ENCODE assay signal across 19 cellular contexts in the genomic region with DNA sequence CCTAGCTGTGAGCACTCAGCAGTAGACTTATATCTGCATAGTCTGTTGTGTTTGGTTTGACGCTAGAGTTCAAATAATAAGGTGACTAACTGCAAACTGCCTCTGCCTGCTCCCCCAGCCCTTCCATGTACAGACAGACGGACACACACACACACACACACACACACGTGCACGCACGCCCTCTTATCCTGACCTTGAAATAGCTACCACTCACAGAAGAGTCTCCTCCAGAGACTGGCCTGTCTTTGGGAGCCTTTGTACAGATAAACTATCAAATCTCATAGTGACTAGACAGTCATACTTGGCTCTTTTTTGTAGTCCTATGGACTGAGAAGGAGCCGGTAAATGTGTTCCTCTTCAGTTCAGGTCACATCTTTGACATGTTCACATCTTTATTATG.
"Had no signal": no experiment of that assay in that cellular context is flagged by ENCODE, and none has a peak within 500 bp of the region (broad histone marks: within the 10 kb centered on the region; RNA-seq: fewer than 3 reads in every experiment).

No MANE protein-coding gene starts in this region.

- H3K27ac ChIP-seq: lower lobe of right lung had no signal

- ATAC-seq: activated CD4-positive, alpha-beta T cell treated with anti-CD3 and anti-CD28 coated beads for 36 hours; naive thymus-derived CD4-positive, alpha-beta T cell; stimulated activated naive B cell treated with anti-CD40 and anti-IgM and Interleukin-4, amounts not matched to agents 10 μg/mL and 1 μg/mL and 100 μg/mL, for 72 hours had no signal

- H3K9me3 ChIP-seq: lower lobe of right lung had no signal

- FAIRE-seq: islet of Langerhans had no signal

- DNase-seq: activated B cell treated with CpG ODN at 0.5 μM for 24 hours; activated CD4-positive, alpha-beta T cell treated with anti-CD3 and anti-CD28 coated beads for 36 hours; activated CD4-positive, alpha-beta T cell treated with anti-CD3 and anti-CD28 coated beads, Interleukin-2, amount 50 U/mL, for 4 hours; activated effector memory CD4-positive, alpha-beta T cell treated with Interleukin-2 at 50 U/mL for 16 hours; activated naive CD4-positive, alpha-beta T cell treated with anti-CD3 and anti-CD28 coated beads for 36 hours; activated naive CD8-positive, alpha-beta T cell treated with anti-CD3 and anti-CD28 coated beads, Interleukin-2, amount 10 ng/mL, durations not matched to agents 7 days and 5 days; activated T-cell treated with anti-CD3 and anti-CD28 coated beads, Interleukin-2, amount 50 U/mL, for 48 hours; amygdala; dermis blood vessel endothelial cell; effector CD8-positive, alpha-beta T cell; glutamatergic neuron; lower lobe of right lung; mesendoderm; naive thymus-derived CD4-positive, alpha-beta T cell; stimulated activated CD4-positive, alpha-beta T cell treated with anti-CD3 and anti-CD28 coated beads, Interleukin-2, amount 100 ng/mL, for 48 hours; stimulated activated CD8-positive, alpha-beta memory T cell treated with anti-CD3 and anti-CD28 coated beads, Interleukin-4, amount 100 ng/mL, for 48 hours; stimulated activated naive B cell treated with anti-CD40 and anti-IgM and Interleukin-4, amounts not matched to agents 10 μg/mL and 1 μg/mL and 100 μg/mL, for 72 hours; T-helper 9 cell had no signal

- H3K4me3 ChIP-seq: lower lobe of right lung had no signal

- H3K36me3 ChIP-seq: lower lobe of right lung had no signal
